Comparison of ENCODE assay signal across 17 cellular contexts in genomic region chr4:83237591-83237990, GRCh38.
"Had no signal": no experiment of that assay in that cellular context is flagged by ENCODE, and none has a peak within 500 bp of the region (broad histone marks: within the 10 kb centered on the region; RNA-seq: fewer than 3 reads in every experiment).

No MANE protein-coding gene starts in this region.

- H3K27ac ChIP-seq: body of pancreas, pancreas, sigmoid colon, stomach, testis, upper lobe of right lung had no signal

- DNase-seq: activated B cell treated with CpG ODN at 0.5 μM for 24 hours; activated CD4-positive, alpha-beta T cell treated with anti-CD3 and anti-CD28 coated beads, Interleukin-2, amount 10 ng/mL, durations not matched to agents 24 days and 14 days; activated CD8-positive, alpha-beta memory T cell treated with anti-CD3 and anti-CD28 coated beads for 24 hours; activated naive CD8-positive, alpha-beta T cell treated with anti-CD3 and anti-CD28 coated beads for 36 hours; amygdala; body of pancreas; caudate nucleus; mammary epithelial cell; naive thymus-derived CD4-positive, alpha-beta T cell; pancreas; sigmoid colon; stimulated activated CD4-positive, alpha-beta T cell treated with anti-CD3 and anti-CD28 coated beads, Interleukin-1b, Interleukin-23, amount 100 ng/mL, for 48 hours; stomach; testis; upper lobe of right lung had no signal

- H3K4me3 Mint-ChIP-seq: activated B cell treated with CpG ODN at 0.5 μM for 24 hours; activated CD4-positive, alpha-beta T cell treated with anti-CD3 and anti-CD28 coated beads, Interleukin-2, amount 10 ng/mL, durations not matched to agents 24 days and 14 days; activated naive CD8-positive, alpha-beta T cell treated with anti-CD3 and anti-CD28 coated beads for 36 hours; naive thymus-derived CD4-positive, alpha-beta T cell had no signal

- H3K36me3 ChIP-seq: pancreas, sigmoid colon, stomach, upper lobe of right lung had no signal

- H3K27me3 ChIP-seq: body of pancreas, pancreas, sigmoid colon, stomach, testis, upper lobe of right lung had no signal

- H3K9me3 Mint-ChIP-seq: activated B cell treated with CpG ODN at 0.5 μM for 24 hours; activated CD4-positive, alpha-beta T cell treated with anti-CD3 and anti-CD28 coated beads, Interleukin-2, amount 10 ng/mL, durations not matched to agents 24 days and 14 days; activated naive CD8-positive, alpha-beta T cell treated with anti-CD3 and anti-CD28 coated beads for 36 hours had no signal

- H3K9me3 ChIP-seq: body of pancreas, pancreas, sigmoid colon, stomach, testis, upper lobe of right lung had no signal

- ATAC-seq: body of pancreas; esophagus mucosa; left lobe of liver; naive thymus-derived CD4-positive, alpha-beta T cell; pancreas; upper lobe of right lung had no signal

- H3K27ac Mint-ChIP-seq: activated B cell treated with CpG ODN at 0.5 μM for 24 hours; activated CD4-positive, alpha-beta T cell treated with anti-CD3 and anti-CD28 coated beads, Interleukin-2, amount 10 ng/mL, durations not matched to agents 24 days and 14 days; activated naive CD8-positive, alpha-beta T cell treated with anti-CD3 and anti-CD28 coated beads for 36 hours had no signal

- H3K4me1 ChIP-seq: body of pancreas, pancreas, sigmoid colon, testis, upper lobe of right lung had no signal

- H3K27me3 Mint-ChIP-seq: activated B cell treated with CpG ODN at 0.5 μM for 24 hours; activated naive CD8-positive, alpha-beta T cell treated with anti-CD3 and anti-CD28 coated beads for 36 hours had no signal

- H3K4me3 ChIP-seq: body of pancreas, pancreas, sigmoid colon, stomach, testis, upper lobe of right lung had no signal
